In the genomic region with DNA sequence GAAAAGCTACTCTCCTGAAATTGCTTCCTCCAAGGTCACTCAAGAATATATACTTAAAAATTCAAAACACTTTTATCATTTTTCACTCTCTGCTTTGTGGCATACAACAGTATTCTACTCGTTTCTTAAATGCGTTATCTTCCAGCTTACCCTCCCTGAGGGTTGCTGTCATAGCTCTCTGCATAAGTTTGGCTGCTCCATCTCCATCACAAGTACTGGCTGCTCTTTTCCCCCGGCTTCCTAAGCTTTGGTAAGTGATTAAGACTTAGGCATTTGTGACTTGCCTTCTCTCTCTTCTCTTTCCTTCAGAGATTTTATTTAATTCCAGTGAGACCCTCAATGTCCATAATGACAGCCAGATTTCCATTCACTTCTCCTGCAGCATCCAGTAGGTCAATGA, we compare ENCODE assay signal across 7 cellular contexts.
"Had no signal": no experiment of that assay in that cellular context is flagged by ENCODE, and none has a peak within 500 bp of the region (broad histone marks: within the 10 kb centered on the region; RNA-seq: fewer than 3 reads in every experiment).

No MANE protein-coding gene starts in this region.

- H3K4me3 Mint-ChIP-seq: IgD-negative memory B cell had no signal

- H3K4me3 ChIP-seq: K562 had no signal

- H3K27ac ChIP-seq: HL-60 had no signal

- ATAC-seq: HepG2, K562 had no signal

- H3K27me3 Mint-ChIP-seq: IgD-negative memory B cell had no signal

- H3K27ac Mint-ChIP-seq: IgD-negative memory B cell had no signal

- H3K36me3 Mint-ChIP-seq: IgD-negative memory B cell had no signal

- DNase-seq: IMR-90, KBM-7, KG1 had no signal

- H3K4me1 Mint-ChIP-seq: IgD-negative memory B cell had no signal
